10 cellular contexts compared by ENCODE assay signal in the genomic region with DNA sequence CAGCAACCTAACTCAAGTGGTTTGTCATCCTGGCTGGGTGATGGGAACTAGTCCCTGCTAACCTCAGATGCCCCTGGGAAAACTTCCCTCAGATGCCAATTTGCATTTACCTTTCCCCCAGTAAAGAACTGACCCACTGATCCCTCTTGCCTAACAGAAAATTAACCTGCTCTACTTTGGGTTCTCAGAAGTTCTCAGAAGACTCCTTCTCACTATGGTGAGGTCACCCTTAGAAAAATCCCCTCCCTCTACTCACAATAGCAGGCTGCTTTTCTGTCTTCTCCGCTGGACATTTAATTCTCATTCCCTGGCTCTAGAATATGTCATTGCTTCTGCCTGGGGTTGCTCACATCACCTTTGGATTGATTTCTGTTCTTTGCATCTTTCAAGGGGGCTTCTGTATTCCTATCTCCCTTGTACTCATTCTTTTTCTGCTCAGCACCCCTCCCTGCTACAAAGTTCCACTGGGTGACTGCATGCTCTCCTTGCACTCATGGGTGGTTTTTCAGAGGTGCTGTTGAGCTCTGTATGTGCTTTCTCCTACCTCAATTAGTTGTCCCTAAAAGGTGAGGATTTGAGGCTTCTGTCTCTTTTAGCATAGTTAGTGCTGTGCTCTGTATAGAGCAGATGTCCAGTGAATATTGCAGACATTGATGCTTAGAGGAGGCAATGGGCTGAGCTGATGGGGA. TPM values are rescaled to one million over a fixed set of nuclear protein-coding genes. Genes with fewer than 3 reads are reported as not detected.
DNase-seq lines count a peak whose midpoint lies in the region; ATAC-seq, FAIRE-seq and TF ChIP-seq lines count a peak whose summit lies in the region.
"Had no signal": no experiment of that assay in that cellular context is flagged by ENCODE, and none has a peak within 500 bp of the region (broad histone marks: within the 10 kb centered on the region; RNA-seq: fewer than 3 reads in every experiment).

No MANE protein-coding gene starts in this region.

- ATAC-seq in GM19023 (IDR thresholded peaks at IDR 0.05; ENCODE audit: unreplicated experiment), result peak; percentile 53
- ATAC-seq in HG02840 (IDR thresholded peaks at IDR 0.05; ENCODE audit: low FRiP score, unreplicated experiment), result peak; percentile 47
- ATAC-seq in GM12878, result peak; percentile 60
- no peak for ATAC-seq in WTC11

- intact Hi-C loops in GM12878 (cut with micrococcal nuclease; ENCODE audit: unreplicated experiment) (loop anchor here (1.0 kb wide), 3 partner anchors 18 to 36 kb away; no protein-coding TSS in a partner anchor), spleen (cut with DNase I; ENCODE audit: low total_unique reads) (no loop called here)

- TSS peak; percentile 85 for BruUV-seq in GM12878 (replicated peaks; lab: Mats Ljungman, UMichigan)

- WGBS in GM12878 (ENCODE audit: insufficient coverage, insufficient replicate concordance, low lambda C conversion rate, missing lambda C conversion rate), result 5% methylated on average over 1 of the region's 1 CpG
- WGBS in spleen, 5 donors, result 85 to 96% (median 87%) methylated on average over 1 of the region's 1 CpG

- peaks cover 12% of the 10 kb centered on the region for H3K4me1 Mint-ChIP-seq in WTC11

- no peaks in the 10 kb centered on the region for H3K36me3 ChIP-seq in GM12878 (ENCODE audit: control insufficient read depth in 2 of 2, insufficient read depth in 2 of 2, low read length in 1 of 2)
- H3K36me3 ChIP-seq in spleen, result no peaks in the 10 kb centered on the region
- H3K36me3 ChIP-seq: vagina had no signal

- H3K4me1 ChIP-seq in GM12878 (ENCODE audit: control insufficient read depth, insufficient read depth, low read length) (peaks cover 64% of the 10 kb centered on the region), spleen (peaks cover 0 to 42% (median 24%) of the 10 kb centered on the region in 6 donors)

- peaks cover 26% of the 10 kb centered on the region for H3K79me2 ChIP-seq in GM12878 (ENCODE audit: control insufficient read depth, insufficient read depth, low read length)

- H3K4me2 ChIP-seq in GM12878 (ENCODE audit: control insufficient read depth, insufficient read depth), result peak overlapping the region; percentile 80

- CTCF ChIA-PET in GM10248 (lab: Yijun Ruan, JAX), result interaction anchor here (1.0 to 6.3 kb wide), 10 partner anchors 8 to 98 kb away, joined by 3 to 63 read pairs (median 30); a partner anchor contains a TSS
- CTCF ChIA-PET in GM12878 (lab: Yijun Ruan, JAX), result interaction anchor here (1.0 to 9.5 kb wide), 17 partner anchors 8 to 246 kb away, joined by 3 to 296 read pairs (median 22); a partner anchor contains a TSS
- CTCF ChIA-PET in WTC11 (lab: Charles Lee), result interaction anchor here (1.0 kb wide), 1 partner anchor 10 kb away, joined by 3 read pairs; no protein-coding TSS in a partner anchor

- no peaks in the 10 kb centered on the region for H3K27me3 ChIP-seq in GM12878 (replicated peaks in 1 of 2; ENCODE audit: control insufficient read depth in 2 of 2, insufficient read depth in 2 of 2, low read length in 1 of 2)
- H3K27me3 ChIP-seq in spleen (replicated peaks in 1 of 7), result no peaks in the 10 kb centered on the region
- H3K27me3 ChIP-seq: vagina had no signal

- H3K36me3 Mint-ChIP-seq in WTC11, result no peaks in the 10 kb centered on the region

- H3K9me3 Mint-ChIP-seq in WTC11, result no peaks in the 10 kb centered on the region

- TF ChIP-seq POLR2A in GM12878 (IDR thresholded peaks at IDR 0.05; ENCODE audit: low read depth, low read length), result no peak
- TF ChIP-seq POLR2A in spleen (IDR thresholded peaks at IDR 0.05), result no peak

- TF ChIP-seq EP300 in GM12878 (IDR thresholded peaks at IDR 0.05; ENCODE audit: borderline replicate concordance in 1 of 2, control insufficient read depth in 1 of 2, low read depth in 2 of 2, low read length in 2 of 2), result peak in 1 of 2 experiments; percentile 58; a peak in 1 of 4 replicates

- peak overlapping the region; percentile 80 for H3K9ac ChIP-seq in GM12878 (ENCODE audit: control insufficient read depth, insufficient read depth, low read length)

- H2AFZ ChIP-seq in GM12878 (ENCODE audit: control insufficient read depth, low read depth, low read length), result peak overlapping the region; percentile 6; the same call in 1 of the 2 replicates

- no peak overlapping the region for H3K4me3 Mint-ChIP-seq in WTC11

- H3K27me3 Mint-ChIP-seq in WTC11 (ENCODE audit: low read depth), result no peaks in the 10 kb centered on the region; the same call in 1 of the 2 replicates

- H3K9me3 ChIP-seq in GM12878 (replicated peaks; ENCODE audit: control insufficient read depth, insufficient read depth, low read length) (no peaks in the 10 kb centered on the region), spleen (no peaks in the 10 kb centered on the region)
- H3K9me3 ChIP-seq: vagina had no signal

- SMC1A ChIA-PET in GM12878 (lab: Charles Lee; ENCODE audit: uncharacterized antibody, unreplicated experiment), result interaction anchor here (0.7 to 7.6 kb wide), 22 partner anchors 9 to 246 kb away, joined by 3 to 329 read pairs (median 14); a partner anchor contains a TSS

- DNase-seq in GM10248 (ENCODE audit: extremely low spot score), result peak; percentile 54
- DNase-seq in GM12878 (ENCODE audit: low read depth, low spot score), result peak; percentile 87
- no peak for DNase-seq in cerebellar cortex (ENCODE audit: low spot score)
- no peak for DNase-seq in HUDEP-2 (lab: John Stamatoyannopoulos, UW; ENCODE audit: unreplicated experiment in 76 of 76)
- no peak for DNase-seq in WTC11 (ENCODE audit: low spot score)
- DNase-seq in spleen, result no peak

- RAD21 ChIA-PET in GM12878 (lab: Charles Lee; ENCODE audit: unreplicated experiment), result interaction anchor here (1.0 to 7.2 kb wide), 20 partner anchors 12 to 496 kb away, joined by 3 to 239 read pairs (median 22); a partner anchor contains a TSS

- H4K20me1 ChIP-seq in GM12878 (ENCODE audit: control insufficient read depth, insufficient read depth), result no peaks in the 10 kb centered on the region

- POLR2A ChIA-PET in GM10248 (lab: Yijun Ruan, JAX) (interaction anchor here (1.0 kb wide), 1 partner anchor 17 kb away, joined by 4 read pairs; no protein-coding TSS in a partner anchor), GM12878 (lab: Charles Lee) (interaction anchor here (0.6 to 10.4 kb wide), 16 partner anchors 10 to 294 kb away, joined by 3 to 133 read pairs (median 16); a partner anchor contains a TSS), WTC11 (lab: Charles Lee) (no interaction called here)

- H3K4me3 ChIP-seq in GM12878, result peak overlapping the region; percentile 43
- H3K4me3 ChIP-seq in spleen, result no peak overlapping the region
- H3K4me3 ChIP-seq: vagina had no signal

- no peak for TF ChIP-seq CTCF in GM10248 (IDR thresholded peaks at IDR 0.05; ENCODE audit: control extremely low read depth, extremely low read depth, low read depth, missing control alignments)
- TF ChIP-seq CTCF in GM12878 (IDR thresholded peaks at IDR 0.05 in 2 of 3, conservative IDR thresholded peaks at IDR 0.05 in 1 of 3; ENCODE audit: control insufficient read depth in 2 of 3, extremely low read depth in 1 of 3, insufficient read depth in 1 of 3, low read depth in 3 of 3, low read length in 3 of 3), result no peak
- no peak for TF ChIP-seq CTCF in WTC11 (IDR thresholded peaks at IDR 0.05)
- no peak for TF ChIP-seq CTCF in spleen (IDR thresholded peaks at IDR 0.05 in 8 of 11, conservative IDR thresholded peaks at IDR 0.05 in 3 of 11)

- H3K27ac ChIP-seq in GM12878 (ENCODE audit: control insufficient read depth, insufficient read depth) (peak overlapping the region; percentile 87), spleen (peak overlapping the region in 2 of 8 donors; percentile 75 to 80)

- FAIRE-seq in GM12878 (lab: Jason Lieb, UNC), result no peak

- in situ Hi-C loops in GM12878 (cut with MboI), result loop anchor here (5.0 kb wide), 1 partner anchor 79 kb away; a partner anchor contains a TSS

- H3K27ac Mint-ChIP-seq in WTC11, result no peak overlapping the region

- no peak for TF ChIP-seq RAD21 in GM12878 (IDR thresholded peaks at IDR 0.05; ENCODE audit: insufficient read depth, low read depth, low read length)

RNA-seq across cellular contexts. Expression of a gene that starts 0.9 kb away (rescaled TPM):
- 43.4 and 53.6 TPM in 2 replicates for total RNA-seq in GM12878 (2013; cell fraction: nucleolus; rRNA removed)
- 5.9 and 6.5 TPM in 2 replicates for total RNA-seq in GM12878 (2014; rRNA removed)
- 4.7 TPM in 2 replicates for total RNA-seq in GM12878 (2014; rRNA removed; fragmentation: Illumina TruSeq; extraction: Trizol)
- total RNA-seq in GM12878 (2021), result 3.8 and 4.4 TPM in 2 replicates
- polyA plus RNA-seq in GM12878 (2011; ENCODE audit: low read depth), result 7.9 TPM
- 106 TPM in 2 replicates for polyA plus RNA-seq in GM12878 (2011; rRNA removed)
- 92.1 and 100 TPM in 2 replicates for polyA plus RNA-seq in GM12878 (2011; cell fraction: cytosol; rRNA removed)
- 48.6 and 73.6 TPM in 2 replicates for polyA plus RNA-seq in GM12878 (2011; cell fraction: nucleus; rRNA removed)
- 8.0 and 10.1 TPM in 2 replicates for polyA plus RNA-seq in GM12878 (2012)
- polyA plus RNA-seq in GM12878 (2014; fragmentation: Illumina TruSeq; extraction: Trizol), result 4.9 and 6.7 TPM in 2 replicates
- 1 to 10 TPM; 2.9 to 3.5 TPM for polyA plus RNA-seq in GM12878 (2014; fragmentation: Nextera tagmentation; extraction: Ambion mirVana)
- polyA plus RNA-seq in GM12878 (2014; rRNA removed), result 3.1 and 3.9 TPM in 2 replicates
- polyA plus RNA-seq in GM12878 (2016; fragmentation: Nextera tagmentation; extraction: Ambion mirVana), result 1 to 10 TPM; 5.3 to 7.2 TPM
- polyA minus RNA-seq in GM12878 (2011; rRNA and poly(A)+ RNA removed), result 103 and 152 TPM in 2 replicates
- 28.3 and 32.7 TPM in 2 replicates for polyA minus RNA-seq in GM12878 (2011; cell fraction: cytosol; rRNA and poly(A)+ RNA removed)
- polyA minus RNA-seq in GM12878 (2011; cell fraction: nucleus; rRNA and poly(A)+ RNA removed), result 68.2 and 98.7 TPM in 2 replicates
- total RNA-seq in WTC11 (2021), result 0.11 TPM in 1 of 3 replicates, not detected in the others
- total RNA-seq in spleen, result 1 to 10 TPM in 3 of 7 donors, under 1 TPM in 3, not detected in 1; 0.27 to 6.8 (median 1.0) TPM
- under 1 TPM; 0.44 to 0.80 (median 0.61) TPM for polyA plus RNA-seq in spleen
- polyA plus RNA-seq: BJ had no signal

RNA-seq across cellular contexts. Expression of a gene that starts 19.3 kb away (rescaled TPM):
- 31.0 and 32.4 TPM in 2 replicates for total RNA-seq in GM12878 (2013; cell fraction: nucleolus; rRNA removed)
- total RNA-seq in GM12878 (2014; rRNA removed) (15.4 and 17.2 TPM in 2 replicates), GM12878 (2014; rRNA removed; fragmentation: Illumina TruSeq; extraction: Trizol) (12.2 and 13.2 TPM in 2 replicates), GM12878 (2021) (24.9 and 26.0 TPM in 2 replicates), WTC11 (2021) (3.6 to 4.3 TPM (median 4.1 TPM) in 3 replicates), spleen (10 to 100 TPM; 16.1 to 29.2 (median 24.3) TPM)
- polyA plus RNA-seq in GM12878 (2011; ENCODE audit: low read depth), result 11.1 TPM
- polyA plus RNA-seq in GM12878 (2011; rRNA removed) (32.6 and 33.1 TPM in 2 replicates), GM12878 (2014; fragmentation: Illumina TruSeq; extraction: Trizol) (24.5 and 25.8 TPM in 2 replicates), GM12878 (2014; fragmentation: Nextera tagmentation; extraction: Ambion mirVana) (1 to 10 TPM; 2.3 to 3.7 TPM), GM12878 (2014; rRNA removed) (16.5 and 19.1 TPM in 2 replicates), GM12878 (2016; fragmentation: Nextera tagmentation; extraction: Ambion mirVana) (10 to 100 TPM; 19.0 to 22.0 TPM), spleen (10 to 100 TPM in 2 of 3 donors, 1 to 10 TPM in 1; 7.1 to 14.4 (median 10.3) TPM)
- polyA plus RNA-seq in GM12878 (2011; cell fraction: cytosol; rRNA removed), result 23.1 and 27.0 TPM in 2 replicates
- polyA plus RNA-seq in GM12878 (2011; cell fraction: nucleus; rRNA removed), result 18.0 and 19.9 TPM in 2 replicates
- 13.2 and 20.2 TPM in 2 replicates for polyA plus RNA-seq in GM12878 (2012)
- 31.7 and 36.9 TPM in 2 replicates for polyA minus RNA-seq in GM12878 (2011; rRNA and poly(A)+ RNA removed)
- 10.2 and 11.2 TPM in 2 replicates for polyA minus RNA-seq in GM12878 (2011; cell fraction: cytosol; rRNA and poly(A)+ RNA removed)
- polyA minus RNA-seq in GM12878 (2011; cell fraction: nucleus; rRNA and poly(A)+ RNA removed), result 12.1 and 16.2 TPM in 2 replicates

RNA-seq across cellular contexts. Expression of a gene that starts 39.1 kb away (rescaled TPM):
- total RNA-seq in GM12878 (2013; cell fraction: nucleolus; rRNA removed), result 691 and 699 TPM in 2 replicates
- 68.7 and 83.3 TPM in 2 replicates for total RNA-seq in GM12878 (2014; rRNA removed)
- 64.3 and 70.2 TPM in 2 replicates for total RNA-seq in GM12878 (2014; rRNA removed; fragmentation: Illumina TruSeq; extraction: Trizol)
- 51.8 and 54.4 TPM in 2 replicates for total RNA-seq in GM12878 (2021)
- polyA plus RNA-seq in GM12878 (2011; ENCODE audit: low read depth), result 39.5 TPM
- polyA plus RNA-seq in GM12878 (2011; rRNA removed), result 137 and 157 TPM in 2 replicates
- 93.0 and 95.1 TPM in 2 replicates for polyA plus RNA-seq in GM12878 (2011; cell fraction: cytosol; rRNA removed)
- polyA plus RNA-seq in GM12878 (2011; cell fraction: nucleus; rRNA removed), result 106 and 129 TPM in 2 replicates
- 27.9 and 44.5 TPM in 2 replicates for polyA plus RNA-seq in GM12878 (2012)
- polyA plus RNA-seq in GM12878 (2014; fragmentation: Illumina TruSeq; extraction: Trizol), result 61.8 and 81.6 TPM in 2 replicates
- 10 to 100 TPM; 42.5 to 54.1 TPM for polyA plus RNA-seq in GM12878 (2014; fragmentation: Nextera tagmentation; extraction: Ambion mirVana)
- 60.9 and 68.5 TPM in 2 replicates for polyA plus RNA-seq in GM12878 (2014; rRNA removed)
- 10 to 100 TPM; 41.4 to 44.5 TPM for polyA plus RNA-seq in GM12878 (2016; fragmentation: Nextera tagmentation; extraction: Ambion mirVana)
- 272 and 299 TPM in 2 replicates for polyA minus RNA-seq in GM12878 (2011; rRNA and poly(A)+ RNA removed)
- 39.7 and 42.1 TPM in 2 replicates for polyA minus RNA-seq in GM12878 (2011; cell fraction: cytosol; rRNA and poly(A)+ RNA removed)
- polyA minus RNA-seq in GM12878 (2011; cell fraction: nucleus; rRNA and poly(A)+ RNA removed), result 126 and 140 TPM in 2 replicates
- total RNA-seq in WTC11 (2021), result 0.14 to 0.24 TPM in 2 of 3 replicates, not detected in the other
- total RNA-seq in spleen, result 10 to 100 TPM in 6 of 7 donors, 1 to 10 TPM in 1; 5.7 to 33.0 (median 19.7) TPM
- polyA plus RNA-seq in spleen, result 1 to 10 TPM; 1.5 to 2.5 (median 2.0) TPM
- total RNA-seq: vagina had no signal
- polyA plus RNA-seq: BJ had no signal

Comparison
In these comparisons a context has a peak if more than half of its experiments do, and no peak if none do; other contexts are left out.
1. DNase-seq: peak in GM10248 (single experiment) and GM12878 (single experiment); none in cerebellar cortex (single experiment), HUDEP-2 (0 of 76), WTC11 (single experiment) and spleen (single experiment).